ENCODE assay signal across 1 cellular context in genomic region chr15:43518073-43518761, GRCh38.
A peak's percentile ranks its signal among the peaks of the same experiment; 100 is the strongest.
TF ChIP-seq lines count a peak whose summit lies in the region.

No MANE protein-coding gene starts in this region.

TF ChIP-seq in K562, 482 proteins besides CTCF, POLR2A, EP300 and RAD21 (continued from another document):
- peak; percentile 43; the same call in 1 of the 2 replicates for TF ChIP-seq SMARCA4 (IDR thresholded peaks at IDR 0.05)
- no peak for TF ChIP-seq NR2C2 (CRISPR knock-in tag; IDR thresholded peaks at IDR 0.05)
- TF ChIP-seq NR2C2 (tag; IDR thresholded peaks at IDR 0.05), result 0 out of 2 replicates have a peak, but pooled peaks have one; percentile 29
- TF ChIP-seq MAFF (IDR thresholded peaks at IDR 0.05; ENCODE audit: low read length), result peak; percentile 40; the same call in 1 of the 2 replicates
- TF ChIP-seq E2F4 (CRISPR knock-in tag; IDR thresholded peaks at IDR 0.05; ENCODE audit: low read depth), result no peak
- TF ChIP-seq, protein P1, sequence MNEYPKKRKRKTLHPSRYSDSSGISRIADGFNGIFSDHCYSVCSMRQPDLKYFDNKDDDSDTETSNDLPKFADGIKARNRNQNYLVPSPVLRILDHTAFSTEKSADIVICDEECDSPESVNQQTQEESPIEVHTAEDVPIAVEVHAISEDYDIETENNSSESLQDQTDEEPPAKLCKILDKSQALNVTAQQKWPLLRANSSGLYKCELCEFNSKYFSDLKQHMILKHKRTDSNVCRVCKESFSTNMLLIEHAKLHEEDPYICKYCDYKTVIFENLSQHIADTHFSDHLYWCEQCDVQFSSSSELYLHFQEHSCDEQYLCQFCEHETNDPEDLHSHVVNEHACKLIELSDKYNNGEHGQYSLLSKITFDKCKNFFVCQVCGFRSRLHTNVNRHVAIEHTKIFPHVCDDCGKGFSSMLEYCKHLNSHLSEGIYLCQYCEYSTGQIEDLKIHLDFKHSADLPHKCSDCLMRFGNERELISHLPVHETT (CRISPR knock-in tag; conservative IDR thresholded peaks at IDR 0.05 in 1 of 2, IDR thresholded peaks at IDR 0.05 in 1 of 2), result 0 out of 4 replicates have a peak, but pooled peaks of 1 of the 2 experiments have one; percentile 24
